Comparison of ENCODE assay signal across 6 cellular contexts in the genomic region with DNA sequence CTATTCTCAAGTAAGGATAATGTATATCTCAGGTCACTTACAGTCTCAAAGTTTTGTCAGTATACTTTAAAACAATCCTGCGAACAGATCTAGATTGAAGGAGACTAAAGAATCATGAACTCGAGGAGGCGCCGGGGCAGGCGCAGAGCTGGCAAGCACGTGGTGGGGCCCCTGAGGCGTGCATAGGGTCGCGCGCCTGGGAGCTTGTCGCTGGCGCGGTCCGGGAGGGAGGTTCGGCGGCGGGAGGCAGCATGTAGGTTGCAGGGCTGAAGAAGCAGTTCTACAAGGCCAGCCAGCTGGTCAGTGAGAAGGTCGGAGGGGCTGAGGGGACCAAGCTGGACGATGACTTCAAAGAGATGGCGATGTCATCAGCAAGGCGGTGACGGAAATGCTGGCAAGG. TPM values are rescaled to one million over a fixed set of nuclear protein-coding genes. Genes with fewer than 3 reads are reported as not detected.
"Had no signal": no experiment of that assay in that cellular context is flagged by ENCODE, and none has a peak within 500 bp of the region (broad histone marks: within the 10 kb centered on the region; RNA-seq: fewer than 3 reads in every experiment).

No MANE protein-coding gene starts in this region.

RNA-seq across cellular contexts. Expression of gene CLDN25, which starts 9.4 kb away (rescaled TPM):
- total RNA-seq: HepG2, HT-29, HT1080, IMR-90, K562 had no signal
- polyA plus RNA-seq: HepG2, IgD-negative memory B cell, IMR-90, K562 had no signal
